In genomic region chr11:23730307-23730998, GRCh38 we compare ENCODE assay signal across 18 cellular contexts.
DNase-seq lines count a peak whose midpoint lies in the region; ATAC-seq and TF ChIP-seq lines count a peak whose summit lies in the region.
"Had no signal": no experiment of that assay in that cellular context is flagged by ENCODE, and none has a peak within 500 bp of the region (broad histone marks: within the 10 kb centered on the region; RNA-seq: fewer than 3 reads in every experiment).

No MANE protein-coding gene starts in this region.

- H3K4me1 ChIP-seq in GM23338 (ENCODE audit: insufficient read depth) (peaks cover 8% of the 10 kb centered on the region; the same call in 1 of the 2 replicates), mesenchymal stem cell (ENCODE audit: control insufficient read depth, insufficient read depth, low read depth, low read length) (peaks cover 8% of the 10 kb centered on the region)

- DNase-seq in DMS53 treated with DMSO at 0.1 percent for 48 hours (lab: John Stamatoyannopoulos, UW; ENCODE audit: unreplicated experiment) (peak; percentile 61), GM23338 (ENCODE audit: low spot score) (peak; percentile 27), RPMI7951 (ENCODE audit: low read depth) (peak; percentile 24), mesenchymal stem cell (no peak), GF-D8 (lab: John Stamatoyannopoulos, UW) (no peak), activated gamma-delta T cell treated with Interleukin-2 at 50 U/mL for 16 hours (no peak)
- DNase-seq: CD4-positive, alpha-beta memory T cell; Karpas-422; MM.1S; NCI-H1105; NCI-H187 treated with DMSO at 0.1 percent for 48 hours; NCI-H510A; PC-3; T-helper 17 cell had no signal

- no peaks in the 10 kb centered on the region for H3K27me3 Mint-ChIP-seq in GM23338 (ENCODE audit: insufficient read depth, low read depth, poor library complexity)
- H3K27me3 Mint-ChIP-seq: B cell; CD4-positive, alpha-beta memory T cell; T-helper 17 cell had no signal

- H3K79me1 ChIP-seq in mesenchymal stem cell (replicated peaks; ENCODE audit: low read length, poor library complexity, severe bottlenecking) = no peaks in the 10 kb centered on the region

- peak overlapping the region; percentile 20 for H2AK5ac ChIP-seq in mesenchymal stem cell (ENCODE audit: low read length, severe bottlenecking)

- H3K4me1 Mint-ChIP-seq in GM23338 = peaks cover 4% of the 10 kb centered on the region
- H3K4me1 Mint-ChIP-seq: B cell; CD4-positive, alpha-beta memory T cell; T-helper 17 cell had no signal

- H3K9me2 ChIP-seq in GM23338 (ENCODE audit: insufficient read depth) = no peaks in the 10 kb centered on the region

- peak; percentile 68 for ATAC-seq in GM23338
- no peak for ATAC-seq in HG03025 (IDR thresholded peaks at IDR 0.05; ENCODE audit: low FRiP score, unreplicated experiment)
- ATAC-seq in HG03139 (IDR thresholded peaks at IDR 0.05; ENCODE audit: unreplicated experiment) = no peak
- ATAC-seq: HCT116, PC-3, T-helper 17 cell had no signal

- H3K27me3 ChIP-seq in GM23338 (ENCODE audit: insufficient read depth) = no peaks in the 10 kb centered on the region
- H3K27me3 ChIP-seq in mesenchymal stem cell (ENCODE audit: control insufficient read depth in 1 of 2, insufficient read depth in 1 of 2, low read length in 2 of 2) = no peaks in the 10 kb centered on the region

- no peak overlapping the region for H3K14ac ChIP-seq in mesenchymal stem cell (ENCODE audit: low read length in 2 of 2)

- no peak overlapping the region for H3K4me3 Mint-ChIP-seq in GM23338
- H3K4me3 Mint-ChIP-seq: B cell; CD4-positive, alpha-beta memory T cell; T-helper 17 cell had no signal

- peak overlapping the region; percentile 93 for H2AFZ ChIP-seq in GM23338
- H2AFZ ChIP-seq in mesenchymal stem cell (ENCODE audit: low read depth, low read length) = peak overlapping the region; percentile 64

- H3K9ac ChIP-seq in mesenchymal stem cell (ENCODE audit: low read length) = no peak overlapping the region

- no peaks in the 10 kb centered on the region for H4K20me1 ChIP-seq in GM23338 (replicated peaks; ENCODE audit: insufficient read depth)

- no peaks in the 10 kb centered on the region for H3F3A ChIP-seq in GM23338 (replicated peaks; ENCODE audit: low read depth)

- peak overlapping the region; percentile 29 for H2BK15ac ChIP-seq in mesenchymal stem cell (ENCODE audit: low read depth, poor library complexity, severe bottlenecking)

- H2BK12ac ChIP-seq in mesenchymal stem cell (ENCODE audit: low read length in 2 of 2) = peak overlapping the region; percentile 44 to 90

- no peak overlapping the region for H3K27ac Mint-ChIP-seq in GM23338
- H3K27ac Mint-ChIP-seq: B cell, T-helper 17 cell had no signal

- 0 out of 3 replicates have a peak, but pooled peaks cover 3% of the 10 kb centered on the region for H3K36me3 Mint-ChIP-seq in GM23338 (ENCODE audit: low read depth)
- H3K36me3 Mint-ChIP-seq: CD4-positive, alpha-beta memory T cell had no signal

- peaks cover 4% of the 10 kb centered on the region for H3K9me3 ChIP-seq in mesenchymal stem cell (ENCODE audit: control insufficient read depth, low read length)

- no peak overlapping the region for H4K8ac ChIP-seq in mesenchymal stem cell (ENCODE audit: low read length)

- H3K18ac ChIP-seq in mesenchymal stem cell (ENCODE audit: low read depth in 1 of 2, low read length in 2 of 2) = peak overlapping the region in 1 of 2 experiments; percentile 30

- H3K79me2 ChIP-seq in GM23338 (replicated peaks; ENCODE audit: insufficient read depth) = no peaks in the 10 kb centered on the region

- no peak for TF ChIP-seq CTCF in GM23338 (conservative IDR thresholded peaks at IDR 0.05; ENCODE audit: low read depth in 2 of 2)

- H3K4me3 ChIP-seq in GM23338 (no peak overlapping the region), mesenchymal stem cell (ENCODE audit: insufficient read depth in 1 of 2, low read depth in 1 of 2, low read length in 2 of 2) (no peak overlapping the region)

- no peak overlapping the region for H3K4me2 ChIP-seq in GM23338
- no peak overlapping the region for H3K4me2 ChIP-seq in mesenchymal stem cell (ENCODE audit: low read length, poor library complexity, severe bottlenecking)

- H3K27ac ChIP-seq in GM23338 (ENCODE audit: low read depth) (no peak overlapping the region), mesenchymal stem cell (ENCODE audit: low read length, poor library complexity, severe bottlenecking) (no peak overlapping the region)

- no peak overlapping the region for H3K23ac ChIP-seq in mesenchymal stem cell (ENCODE audit: low read length in 2 of 2)

- WGBS in mesenchymal stem cell = 95% methylated on average over 43 of the region's 43 CpGs

- no peaks in the 10 kb centered on the region for H3K36me3 ChIP-seq in GM23338 (ENCODE audit: insufficient read depth)
- no peaks in the 10 kb centered on the region for H3K36me3 ChIP-seq in mesenchymal stem cell (ENCODE audit: control insufficient read depth in 1 of 2, insufficient read depth in 2 of 2, low read depth in 1 of 2, low read length in 2 of 2)

- H3K9me3 Mint-ChIP-seq in GM23338 = no peaks in the 10 kb centered on the region; the same call in 2 of the 3 replicates

- no peak overlapping the region for H4K91ac ChIP-seq in mesenchymal stem cell (ENCODE audit: low read length)

- H3K4ac ChIP-seq in mesenchymal stem cell (ENCODE audit: low read depth in 1 of 2, low read length in 2 of 2) = no peak overlapping the region

- H2BK5ac ChIP-seq in mesenchymal stem cell (ENCODE audit: low read depth, low read length, poor library complexity, severe bottlenecking) = no peak overlapping the region

- no peak overlapping the region for H2BK120ac ChIP-seq in mesenchymal stem cell (ENCODE audit: low read depth, low read length)

TF ChIP-seq in GM23338, 12 proteins besides CTCF, POLR2A, EP300 and RAD21 (continues in another document):
- TF ChIP-seq EZH2phosphoT487 (IDR thresholded peaks at IDR 0.05; ENCODE audit: unreplicated experiment) (no peak), ETS1 (IDR thresholded peaks at IDR 0.05) (no peak), NANOG (IDR thresholded peaks at IDR 0.05; ENCODE audit: borderline replicate concordance) (no peak), ZNF331 (CRISPR knock-in tag; IDR thresholded peaks at IDR 0.05; ENCODE audit: low read depth) (no peak)
- TF ChIP-seq, protein P1, sequence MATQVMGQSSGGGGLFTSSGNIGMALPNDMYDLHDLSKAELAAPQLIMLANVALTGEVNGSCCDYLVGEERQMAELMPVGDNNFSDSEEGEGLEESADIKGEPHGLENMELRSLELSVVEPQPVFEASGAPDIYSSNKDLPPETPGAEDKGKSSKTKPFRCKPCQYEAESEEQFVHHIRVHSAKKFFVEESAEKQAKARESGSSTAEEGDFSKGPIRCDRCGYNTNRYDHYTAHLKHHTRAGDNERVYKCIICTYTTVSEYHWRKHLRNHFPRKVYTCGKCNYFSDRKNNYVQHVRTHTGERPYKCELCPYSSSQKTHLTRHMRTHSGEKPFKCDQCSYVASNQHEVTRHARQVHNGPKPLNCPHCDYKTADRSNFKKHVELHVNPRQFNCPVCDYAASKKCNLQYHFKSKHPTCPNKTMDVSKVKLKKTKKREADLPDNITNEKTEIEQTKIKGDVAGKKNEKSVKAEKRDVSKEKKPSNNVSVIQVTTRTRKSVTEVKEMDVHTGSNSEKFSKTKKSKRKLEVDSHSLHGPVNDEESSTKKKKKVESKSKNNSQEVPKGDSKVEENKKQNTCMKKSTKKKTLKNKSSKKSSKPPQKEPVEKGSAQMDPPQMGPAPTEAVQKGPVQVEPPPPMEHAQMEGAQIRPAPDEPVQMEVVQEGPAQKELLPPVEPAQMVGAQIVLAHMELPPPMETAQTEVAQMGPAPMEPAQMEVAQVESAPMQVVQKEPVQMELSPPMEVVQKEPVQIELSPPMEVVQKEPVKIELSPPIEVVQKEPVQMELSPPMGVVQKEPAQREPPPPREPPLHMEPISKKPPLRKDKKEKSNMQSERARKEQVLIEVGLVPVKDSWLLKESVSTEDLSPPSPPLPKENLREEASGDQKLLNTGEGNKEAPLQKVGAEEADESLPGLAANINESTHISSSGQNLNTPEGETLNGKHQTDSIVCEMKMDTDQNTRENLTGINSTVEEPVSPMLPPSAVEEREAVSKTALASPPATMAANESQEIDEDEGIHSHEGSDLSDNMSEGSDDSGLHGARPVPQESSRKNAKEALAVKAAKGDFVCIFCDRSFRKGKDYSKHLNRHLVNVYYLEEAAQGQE (IDR thresholded peaks at IDR 0.05; ENCODE audit: unreplicated experiment) = no peak

Comparison
In these comparisons a context has a peak if more than half of its experiments do, and no peak if none do; other contexts are left out.
1. DNase-seq: peak in DMS53 treated with DMSO at 0.1 percent for 48 hours (single experiment), GM23338 (single experiment) and RPMI7951 (single experiment); none in mesenchymal stem cell (single experiment), GF-D8 (single experiment) and activated gamma-delta T cell treated with Interleukin-2 at 50 U/mL for 16 hours (single experiment).